10 cellular contexts compared by ENCODE assay signal in the genomic region with DNA sequence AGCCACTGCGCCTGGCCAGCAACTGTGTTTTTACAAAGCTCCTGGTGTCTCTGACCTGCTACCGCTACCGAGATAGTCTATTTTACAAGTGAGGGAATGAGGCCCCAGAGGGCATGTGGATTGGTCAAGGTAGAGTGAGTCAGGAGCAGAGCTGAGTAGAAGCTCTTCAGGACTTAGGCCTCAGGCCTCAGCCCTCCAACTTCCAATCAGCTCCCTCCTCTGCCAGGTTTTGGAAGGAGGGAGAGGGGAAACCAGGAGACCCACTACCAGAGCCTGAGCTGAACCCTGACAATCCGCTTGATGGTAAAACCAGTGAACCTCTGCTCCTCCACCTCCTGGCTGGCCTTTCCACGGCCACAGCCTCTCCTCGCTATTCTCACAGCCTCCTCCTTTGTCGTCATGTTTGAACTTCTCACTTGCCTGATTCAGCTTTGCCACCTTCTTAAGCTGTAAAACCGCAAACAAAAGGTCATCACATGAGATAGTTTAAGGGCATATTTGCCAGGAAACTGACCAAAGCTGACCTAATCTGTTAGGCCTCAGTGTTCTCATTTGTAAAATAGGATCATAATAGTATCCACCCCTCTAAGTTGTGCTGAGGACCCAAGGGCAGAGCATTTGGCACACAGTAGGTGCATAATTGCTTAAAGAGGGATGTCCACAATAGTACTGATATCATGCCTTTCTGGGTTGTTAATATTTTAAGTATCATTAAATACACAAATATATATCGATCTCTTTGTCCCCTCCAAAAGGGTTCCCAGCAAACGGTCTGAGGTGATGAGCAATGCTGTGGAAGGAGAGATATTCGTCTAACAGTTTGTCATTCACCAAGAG. TPM values are rescaled to one million over a fixed set of nuclear protein-coding genes. Genes with fewer than 3 reads are reported as not detected.
A peak's percentile ranks its signal among the peaks of the same experiment; 100 is the strongest.
DNase-seq lines count a peak whose midpoint lies in the region; ATAC-seq and TF ChIP-seq lines count a peak whose summit lies in the region.
"Had no signal": no experiment of that assay in that cellular context is flagged by ENCODE, and none has a peak within 500 bp of the region (broad histone marks: within the 10 kb centered on the region; RNA-seq: fewer than 3 reads in every experiment).

No MANE protein-coding gene starts in this region.

- 53% methylated on average over 11 of the region's 11 CpGs for WGBS in smooth muscle cell (ENCODE audit: low lambda C conversion rate)

- no peaks in the 10 kb centered on the region for H3K27me3 ChIP-seq in smooth muscle cell (ENCODE audit: low read depth)

- no peak for TF ChIP-seq CTCF in GM12865 (IDR thresholded peaks at IDR 0.05; ENCODE audit: insufficient read depth, low read depth, low read length, missing control alignments)
- TF ChIP-seq CTCF in OCI-LY7 (conservative IDR thresholded peaks at IDR 0.05; ENCODE audit: low read length): no peak
- no peak for TF ChIP-seq CTCF in chondrocyte (IDR thresholded peaks at IDR 0.05)
- TF ChIP-seq CTCF in smooth muscle cell (IDR thresholded peaks at IDR 0.05; ENCODE audit: borderline replicate concordance, insufficient read depth, poor library complexity, severe bottlenecking): no peak

- H2AFZ ChIP-seq in OCI-LY7 (ENCODE audit: low read length) (no peak overlapping the region; the same call in 1 of the 2 replicates), smooth muscle cell (ENCODE audit: low read depth) (no peak overlapping the region)

- H3K36me3 Mint-ChIP-seq in chondrocyte (ENCODE audit: low read depth): no peaks in the 10 kb centered on the region

- H3K9me3 ChIP-seq in OCI-LY7 (ENCODE audit: low read length) (no peaks in the 10 kb centered on the region), smooth muscle cell (replicated peaks; ENCODE audit: low read depth) (no peaks in the 10 kb centered on the region)
- H3K9me3 ChIP-seq: mucosa of descending colon had no signal

- intact Hi-C loops in OCI-LY7 (cut with micrococcal nuclease; ENCODE audit: unreplicated experiment): loop anchor here (10.0 kb wide), 1 partner anchor 1020 kb away; no protein-coding TSS in a partner anchor

- DNase-seq in GM12865 (ENCODE audit: low read depth) (peak; percentile 47), OCI-LY7 (ENCODE audit: low spot score) (no peak), chondrocyte (ENCODE audit: low spot score) (peak; percentile 27), smooth muscle cell (lab: John Stamatoyannopoulos, UW; ENCODE audit: unreplicated experiment) (no peak), COR-L47 (lab: John Stamatoyannopoulos, UW) (no peak)
- DNase-seq in activated CD4-positive, CD25-positive, alpha-beta regulatory T cell (lab: John Stamatoyannopoulos, UW): no peak
- DNase-seq: GOT3, mucosa of descending colon had no signal

- peak overlapping the region; percentile 86 for H3K9ac ChIP-seq in smooth muscle cell (ENCODE audit: low read depth)

- no TSS peak for BruUV-seq in OCI-LY7 (replicated peaks; lab: Mats Ljungman, UMichigan)

- H3K36me3 ChIP-seq in OCI-LY7 (ENCODE audit: insufficient read depth, low read length): peaks cover 25% of the 10 kb centered on the region
- H3K36me3 ChIP-seq in smooth muscle cell (ENCODE audit: low read depth): no peaks in the 10 kb centered on the region

- H3K79me2 ChIP-seq in OCI-LY7 (ENCODE audit: insufficient read depth, low read depth, low read length): peaks cover 13% of the 10 kb centered on the region; the same call in 1 of the 2 replicates
- H3K79me2 ChIP-seq in smooth muscle cell (ENCODE audit: low read depth): no peaks in the 10 kb centered on the region

- peak overlapping the region; percentile 62 for H3K4me3 ChIP-seq in GM12865 (ENCODE audit: low read depth, low read length)
- H3K4me3 ChIP-seq in OCI-LY7 (ENCODE audit: low read depth, low read length, poor library complexity, severe bottlenecking): peak overlapping the region; percentile 74
- H3K4me3 ChIP-seq in smooth muscle cell: no peak overlapping the region
- H3K4me3 ChIP-seq: mucosa of descending colon had no signal

- H3K27me3 Mint-ChIP-seq in chondrocyte (ENCODE audit: low read depth): no peaks in the 10 kb centered on the region

- no peaks in the 10 kb centered on the region for H3K9me2 ChIP-seq in OCI-LY7 (ENCODE audit: insufficient read depth, low read length)

- H3K4me1 ChIP-seq in OCI-LY7 (ENCODE audit: insufficient read depth, low read length, poor library complexity, severe bottlenecking) (peaks cover 97% of the 10 kb centered on the region), smooth muscle cell (ENCODE audit: low read depth) (peaks cover 27% of the 10 kb centered on the region)

- ATAC-seq in GM18907 (IDR thresholded peaks at IDR 0.05; ENCODE audit: unreplicated experiment) (no peak), HG03520 (IDR thresholded peaks at IDR 0.05; ENCODE audit: unreplicated experiment) (no peak)
- ATAC-seq: mucosa of descending colon had no signal

- H3K27ac Mint-ChIP-seq in chondrocyte (ENCODE audit: unreplicated experiment): peak overlapping the region; percentile 66

- POLR2A ChIA-PET in OCI-LY7 (lab: Charles Lee): interaction anchor here (0.5 to 21.2 kb wide), 11 partner anchors 9 to 1058 kb away, joined by 3 to 372 read pairs (median 4); no protein-coding TSS in a partner anchor

- peak overlapping the region; percentile 95 for H3K4me2 ChIP-seq in OCI-LY7 (ENCODE audit: low read length)
- peak overlapping the region; percentile 68 for H3K4me2 ChIP-seq in smooth muscle cell

- no peak overlapping the region for H3K4me3 Mint-ChIP-seq in chondrocyte (ENCODE audit: unreplicated experiment)

- CTCF ChIA-PET in OCI-LY7 (lab: Charles Lee; ENCODE audit: unreplicated experiment): interaction anchor here (2.3 kb wide), 1 partner anchor 21 kb away, joined by 7 read pairs; no protein-coding TSS in a partner anchor

- H3K9me3 Mint-ChIP-seq in chondrocyte (ENCODE audit: low read depth): no peaks in the 10 kb centered on the region

- H3F3A ChIP-seq in smooth muscle cell (ENCODE audit: low read depth): peaks cover 42% of the 10 kb centered on the region

- peak overlapping the region; percentile 96 for H3K27ac ChIP-seq in OCI-LY7 (ENCODE audit: low read depth, low read length, poor library complexity, severe bottlenecking)
- peak overlapping the region; percentile 97 for H3K27ac ChIP-seq in smooth muscle cell (ENCODE audit: low read depth)

- H4K20me1 ChIP-seq in OCI-LY7 (ENCODE audit: insufficient read depth, low read length): no peaks in the 10 kb centered on the region
- H4K20me1 ChIP-seq in smooth muscle cell (ENCODE audit: low read depth): no peaks in the 10 kb centered on the region

- peaks cover 90% of the 10 kb centered on the region for H3K4me1 Mint-ChIP-seq in chondrocyte (ENCODE audit: low read depth)

RNA-seq across cellular contexts. Expression of a gene that starts 1.7 kb away (rescaled TPM):
- 23.7 and 24.2 TPM in 2 replicates for total RNA-seq in OCI-LY7 (2014; rRNA removed; shearing (Covaris generic))
- total RNA-seq in OCI-LY7 (2022): 40.3 and 50.5 TPM in 2 replicates
- 10.0 to 11.3 TPM (median 10.8 TPM) in 3 replicates for total RNA-seq in chondrocyte
- total RNA-seq in smooth muscle cell: 5.4 and 5.9 TPM in 2 replicates
- 2.9 and 4.6 TPM in 2 replicates for polyA plus RNA-seq in smooth muscle cell

RNA-seq across cellular contexts. Expression of a gene that starts 47.9 kb away (rescaled TPM):
- total RNA-seq in OCI-LY7 (2014; rRNA removed; shearing (Covaris generic)): 102 and 108 TPM in 2 replicates
- total RNA-seq in OCI-LY7 (2022): 211 and 214 TPM in 2 replicates
- total RNA-seq in chondrocyte: 73.5 to 115 TPM (median 77.8 TPM) in 3 replicates
- 18.2 and 19.3 TPM in 2 replicates for total RNA-seq in smooth muscle cell
- 14.1 and 16.0 TPM in 2 replicates for polyA plus RNA-seq in smooth muscle cell

Comparison
In these comparisons a context has a peak if more than half of its experiments do, and no peak if none do; other contexts are left out.
1. DNase-seq: peak in GM12865 (single experiment) and chondrocyte (single experiment); none in OCI-LY7 (single experiment), smooth muscle cell (single experiment), activated CD4-positive, CD25-positive, alpha-beta regulatory T cell (0 of 4) and COR-L47 (single experiment).